34 cellular contexts compared by ENCODE assay signal in genomic region chr14:28701733-28702132, GRCh38.
"Had no signal": no experiment of that assay in that cellular context is flagged by ENCODE, and none has a peak within 500 bp of the region (broad histone marks: within the 10 kb centered on the region; RNA-seq: fewer than 3 reads in every experiment).

No MANE protein-coding gene starts in this region.

- H3K9me3 ChIP-seq: MG63 had no signal

- H3K36me3 ChIP-seq: MG63 had no signal

- DNase-seq: Karpas-422, Kasumi-1, MG63, MM.1S, MV-4-11, NCI-H1048, NCI-H1092, NCI-H1092 treated with DMSO at 0.1 percent for 48 hours, NCI-H1105, NCI-H1105 treated with DMSO at 0.1 percent for 48 hours, NCI-H1417, NCI-H1417 treated with DMSO at 0.1 percent for 48 hours, NCI-H1436, NCI-H1436 treated with DMSO at 0.1 percent for 48 hours, NCI-H146, NCI-H1694, NCI-H1694 treated with DMSO at 0.1 percent for 48 hours, NCI-H187, NCI-H187 treated with DMSO at 0.1 percent for 48 hours, NCI-H1930, NCI-H2029, NCI-H2029 treated with DMSO at 0.1 percent for 48 hours, NCI-H2081, NCI-H2081 treated with DMSO at 0.1 percent for 48 hours, NCI-H2107, NCI-H2171, NCI-H2171 treated with DMSO at 0.1 percent for 48 hours, NCI-H2227 treated with DMSO at 0.1 percent for 48 hours, NCI-H226, NCI-H345, NCI-H446, NCI-H446 treated with DMSO at 0.1 percent for 48 hours, NCI-H510A had no signal

- H3K9ac ChIP-seq: KMS-11 had no signal

- H3K4me3 ChIP-seq: MG63 had no signal

- H3K27ac ChIP-seq: KMS-11 had no signal

- H3K4me2 ChIP-seq: KMS-11 had no signal

- H3K27me3 ChIP-seq: MG63 had no signal
